2 cellular contexts compared by ENCODE assay signal in genomic region chr9:112925058-112925641, GRCh38.
A peak's percentile ranks its signal among the peaks of the same experiment; 100 is the strongest.
TF ChIP-seq lines count a peak whose summit lies in the region.

No MANE protein-coding gene starts in this region.

TF ChIP-seq in A549, 52 proteins besides CTCF, POLR2A, EP300 and RAD21:
- peak; percentile 56 for TF ChIP-seq SMC3 (IDR thresholded peaks at IDR 0.05)
- TF ChIP-seq MAFK (IDR thresholded peaks at IDR 0.05; ENCODE audit: partially characterized antibody), result no peak
- no peak for TF ChIP-seq RARB (CRISPR knock-in tag; IDR thresholded peaks at IDR 0.05)
- TF ChIP-seq ATOH8 (CRISPR knock-in tag; IDR thresholded peaks at IDR 0.05; ENCODE audit: low read depth), result no peak

TF ChIP-seq in HepG2, 621 proteins besides CTCF, POLR2A, EP300 and RAD21 (continues in another document):
- no peak for TF ChIP-seq GATAD1 (CRISPR knock-in tag; IDR thresholded peaks at IDR 0.05)
- no peak for TF ChIP-seq SOX13 (IDR thresholded peaks at IDR 0.05)
- TF ChIP-seq SOX13 (CRISPR knock-in tag; conservative IDR thresholded peaks at IDR 0.05 in 1 of 2, IDR thresholded peaks at IDR 0.05 in 1 of 2), result no peak
- TF ChIP-seq, protein P1, sequence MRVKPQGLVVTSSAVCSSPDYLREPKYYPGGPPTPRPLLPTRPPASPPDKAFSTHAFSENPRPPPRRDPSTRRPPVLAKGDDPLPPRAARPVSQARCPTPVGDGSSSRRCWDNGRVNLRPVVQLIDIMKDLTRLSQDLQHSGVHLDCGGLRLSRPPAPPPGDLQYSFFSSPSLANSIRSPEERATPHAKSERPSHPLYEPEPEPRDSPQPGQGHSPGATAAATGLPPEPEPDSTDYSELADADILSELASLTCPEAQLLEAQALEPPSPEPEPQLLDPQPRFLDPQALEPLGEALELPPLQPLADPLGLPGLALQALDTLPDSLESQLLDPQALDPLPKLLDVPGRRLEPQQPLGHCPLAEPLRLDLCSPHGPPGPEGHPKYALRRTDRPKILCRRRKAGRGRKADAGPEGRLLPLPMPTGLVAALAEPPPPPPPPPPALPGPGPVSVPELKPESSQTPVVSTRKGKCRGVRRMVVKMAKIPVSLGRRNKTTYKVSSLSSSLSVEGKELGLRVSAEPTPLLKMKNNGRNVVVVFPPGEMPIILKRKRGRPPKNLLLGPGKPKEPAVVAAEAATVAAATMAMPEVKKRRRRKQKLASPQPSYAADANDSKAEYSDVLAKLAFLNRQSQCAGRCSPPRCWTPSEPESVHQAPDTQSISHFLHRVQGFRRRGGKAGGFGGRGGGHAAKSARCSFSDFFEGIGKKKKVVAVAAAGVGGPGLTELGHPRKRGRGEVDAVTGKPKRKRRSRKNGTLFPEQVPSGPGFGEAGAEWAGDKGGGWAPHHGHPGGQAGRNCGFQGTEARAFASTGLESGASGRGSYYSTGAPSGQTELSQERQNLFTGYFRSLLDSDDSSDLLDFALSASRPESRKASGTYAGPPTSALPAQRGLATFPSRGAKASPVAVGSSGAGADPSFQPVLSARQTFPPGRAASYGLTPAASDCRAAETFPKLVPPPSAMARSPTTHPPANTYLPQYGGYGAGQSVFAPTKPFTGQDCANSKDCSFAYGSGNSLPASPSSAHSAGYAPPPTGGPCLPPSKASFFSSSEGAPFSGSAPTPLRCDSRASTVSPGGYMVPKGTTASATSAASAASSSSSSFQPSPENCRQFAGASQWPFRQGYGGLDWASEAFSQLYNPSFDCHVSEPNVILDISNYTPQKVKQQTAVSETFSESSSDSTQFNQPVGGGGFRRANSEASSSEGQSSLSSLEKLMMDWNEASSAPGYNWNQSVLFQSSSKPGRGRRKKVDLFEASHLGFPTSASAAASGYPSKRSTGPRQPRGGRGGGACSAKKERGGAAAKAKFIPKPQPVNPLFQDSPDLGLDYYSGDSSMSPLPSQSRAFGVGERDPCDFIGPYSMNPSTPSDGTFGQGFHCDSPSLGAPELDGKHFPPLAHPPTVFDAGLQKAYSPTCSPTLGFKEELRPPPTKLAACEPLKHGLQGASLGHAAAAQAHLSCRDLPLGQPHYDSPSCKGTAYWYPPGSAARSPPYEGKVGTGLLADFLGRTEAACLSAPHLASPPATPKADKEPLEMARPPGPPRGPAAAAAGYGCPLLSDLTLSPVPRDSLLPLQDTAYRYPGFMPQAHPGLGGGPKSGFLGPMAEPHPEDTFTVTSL (CRISPR knock-in tag; IDR thresholded peaks at IDR 0.05; ENCODE audit: borderline replicate concordance), result no peak
- TF ChIP-seq MIXL1 (CRISPR knock-in tag; IDR thresholded peaks at IDR 0.05), result peak; percentile 62; the same call in 1 of the 2 replicates
- TF ChIP-seq ZNF44 (CRISPR knock-in tag; IDR thresholded peaks at IDR 0.05), result no peak
- TF ChIP-seq THAP11 (CRISPR knock-in tag; IDR thresholded peaks at IDR 0.05), result peak; percentile 32; the same call in 1 of the 2 replicates
- TF ChIP-seq, protein P2, sequence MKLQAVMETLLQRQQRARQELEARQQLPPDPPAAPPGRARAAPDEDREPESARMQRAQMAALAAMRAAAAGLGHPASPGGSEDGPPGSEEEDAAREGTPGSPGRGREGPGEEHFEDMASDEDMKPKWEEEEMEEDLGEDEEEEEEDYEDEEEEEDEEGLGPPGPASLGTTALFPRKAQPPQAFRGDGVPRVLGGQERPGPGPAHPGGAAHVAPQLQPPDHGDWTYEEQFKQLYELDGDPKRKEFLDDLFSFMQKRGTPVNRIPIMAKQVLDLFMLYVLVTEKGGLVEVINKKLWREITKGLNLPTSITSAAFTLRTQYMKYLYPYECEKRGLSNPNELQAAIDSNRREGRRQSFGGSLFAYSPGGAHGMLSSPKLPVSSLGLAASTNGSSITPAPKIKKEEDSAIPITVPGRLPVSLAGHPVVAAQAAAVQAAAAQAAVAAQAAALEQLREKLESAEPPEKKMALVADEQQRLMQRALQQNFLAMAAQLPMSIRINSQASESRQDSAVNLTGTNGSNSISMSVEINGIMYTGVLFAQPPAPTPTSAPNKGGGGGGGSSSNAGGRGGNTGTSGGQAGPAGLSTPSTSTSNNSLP (IDR thresholded peaks at IDR 0.05; ENCODE audit: low read depth, low read length), result peak; percentile 66; the same call in 1 of the 2 replicates
- TF ChIP-seq SIX1 (CRISPR knock-in tag; IDR thresholded peaks at IDR 0.05; ENCODE audit: borderline replicate concordance), result no peak
- TF ChIP-seq STAG1 (CRISPR knock-in tag; IDR thresholded peaks at IDR 0.05), result peak; percentile 87
- TF ChIP-seq ZNF616 (CRISPR knock-in tag; IDR thresholded peaks at IDR 0.05; ENCODE audit: low read depth), result no peak
- TF ChIP-seq CEBPG (CRISPR knock-in tag; IDR thresholded peaks at IDR 0.05), result 0 out of 2 replicates have a peak, but pooled peaks have one; percentile 16
- TF ChIP-seq, protein P3, sequence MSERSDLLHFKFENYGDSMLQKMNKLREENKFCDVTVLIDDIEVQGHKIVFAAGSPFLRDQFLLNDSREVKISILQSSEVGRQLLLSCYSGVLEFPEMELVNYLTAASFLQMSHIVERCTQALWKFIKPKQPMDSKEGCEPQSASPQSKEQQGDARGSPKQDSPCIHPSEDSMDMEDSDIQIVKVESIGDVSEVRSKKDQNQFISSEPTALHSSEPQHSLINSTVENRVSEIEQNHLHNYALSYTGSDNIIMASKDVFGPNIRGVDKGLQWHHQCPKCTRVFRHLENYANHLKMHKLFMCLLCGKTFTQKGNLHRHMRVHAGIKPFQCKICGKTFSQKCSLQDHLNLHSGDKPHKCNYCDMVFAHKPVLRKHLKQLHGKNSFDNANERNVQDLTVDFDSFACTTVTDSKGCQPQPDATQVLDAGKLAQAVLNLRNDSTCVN (CRISPR knock-in tag; IDR thresholded peaks at IDR 0.05; ENCODE audit: borderline replicate concordance), result no peak
- no peak for TF ChIP-seq ZNF720 (CRISPR knock-in tag; IDR thresholded peaks at IDR 0.05)
- TF ChIP-seq ZNF788 (CRISPR knock-in tag; IDR thresholded peaks at IDR 0.05; ENCODE audit: borderline replicate concordance), result no peak
- TF ChIP-seq HNRNPLL (IDR thresholded peaks at IDR 0.05; ENCODE audit: low read depth, low read length, poor library complexity, severe bottlenecking), result no peak
- TF ChIP-seq IKZF1 (IDR thresholded peaks at IDR 0.05), result no peak
- no peak for TF ChIP-seq SOX6 (IDR thresholded peaks at IDR 0.05)
- TF ChIP-seq SOX6 (CRISPR knock-in tag; IDR thresholded peaks at IDR 0.05), result no peak
- no peak for TF ChIP-seq MIER3 (CRISPR knock-in tag; IDR thresholded peaks at IDR 0.05; ENCODE audit: borderline replicate concordance)
- TF ChIP-seq, protein P4, sequence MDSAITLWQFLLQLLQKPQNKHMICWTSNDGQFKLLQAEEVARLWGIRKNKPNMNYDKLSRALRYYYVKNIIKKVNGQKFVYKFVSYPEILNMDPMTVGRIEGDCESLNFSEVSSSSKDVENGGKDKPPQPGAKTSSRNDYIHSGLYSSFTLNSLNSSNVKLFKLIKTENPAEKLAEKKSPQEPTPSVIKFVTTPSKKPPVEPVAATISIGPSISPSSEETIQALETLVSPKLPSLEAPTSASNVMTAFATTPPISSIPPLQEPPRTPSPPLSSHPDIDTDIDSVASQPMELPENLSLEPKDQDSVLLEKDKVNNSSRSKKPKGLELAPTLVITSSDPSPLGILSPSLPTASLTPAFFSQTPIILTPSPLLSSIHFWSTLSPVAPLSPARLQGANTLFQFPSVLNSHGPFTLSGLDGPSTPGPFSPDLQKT (CRISPR knock-in tag; IDR thresholded peaks at IDR 0.05; ENCODE audit: borderline replicate concordance), result no peak
- no peak for TF ChIP-seq ZNF562 (CRISPR knock-in tag; IDR thresholded peaks at IDR 0.05; ENCODE audit: borderline replicate concordance)
- no peak for TF ChIP-seq ZFP41 (CRISPR knock-in tag; IDR thresholded peaks at IDR 0.05; ENCODE audit: borderline replicate concordance)
- no peak for TF ChIP-seq PRDM10 (CRISPR knock-in tag; IDR thresholded peaks at IDR 0.05; ENCODE audit: low read depth)
- peak; percentile 80 for TF ChIP-seq SMC3 (IDR thresholded peaks at IDR 0.05; ENCODE audit: low read length)
- TF ChIP-seq, protein P5, sequence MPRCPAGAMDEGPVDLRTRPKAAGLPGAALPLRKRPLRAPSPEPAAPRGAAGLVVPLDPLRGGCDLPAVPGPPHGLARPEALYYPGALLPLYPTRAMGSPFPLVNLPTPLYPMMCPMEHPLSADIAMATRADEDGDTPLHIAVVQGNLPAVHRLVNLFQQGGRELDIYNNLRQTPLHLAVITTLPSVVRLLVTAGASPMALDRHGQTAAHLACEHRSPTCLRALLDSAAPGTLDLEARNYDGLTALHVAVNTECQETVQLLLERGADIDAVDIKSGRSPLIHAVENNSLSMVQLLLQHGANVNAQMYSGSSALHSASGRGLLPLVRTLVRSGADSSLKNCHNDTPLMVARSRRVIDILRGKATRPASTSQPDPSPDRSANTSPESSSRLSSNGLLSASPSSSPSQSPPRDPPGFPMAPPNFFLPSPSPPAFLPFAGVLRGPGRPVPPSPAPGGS (CRISPR knock-in tag; IDR thresholded peaks at IDR 0.05), result no peak
- TF ChIP-seq, protein P6, sequence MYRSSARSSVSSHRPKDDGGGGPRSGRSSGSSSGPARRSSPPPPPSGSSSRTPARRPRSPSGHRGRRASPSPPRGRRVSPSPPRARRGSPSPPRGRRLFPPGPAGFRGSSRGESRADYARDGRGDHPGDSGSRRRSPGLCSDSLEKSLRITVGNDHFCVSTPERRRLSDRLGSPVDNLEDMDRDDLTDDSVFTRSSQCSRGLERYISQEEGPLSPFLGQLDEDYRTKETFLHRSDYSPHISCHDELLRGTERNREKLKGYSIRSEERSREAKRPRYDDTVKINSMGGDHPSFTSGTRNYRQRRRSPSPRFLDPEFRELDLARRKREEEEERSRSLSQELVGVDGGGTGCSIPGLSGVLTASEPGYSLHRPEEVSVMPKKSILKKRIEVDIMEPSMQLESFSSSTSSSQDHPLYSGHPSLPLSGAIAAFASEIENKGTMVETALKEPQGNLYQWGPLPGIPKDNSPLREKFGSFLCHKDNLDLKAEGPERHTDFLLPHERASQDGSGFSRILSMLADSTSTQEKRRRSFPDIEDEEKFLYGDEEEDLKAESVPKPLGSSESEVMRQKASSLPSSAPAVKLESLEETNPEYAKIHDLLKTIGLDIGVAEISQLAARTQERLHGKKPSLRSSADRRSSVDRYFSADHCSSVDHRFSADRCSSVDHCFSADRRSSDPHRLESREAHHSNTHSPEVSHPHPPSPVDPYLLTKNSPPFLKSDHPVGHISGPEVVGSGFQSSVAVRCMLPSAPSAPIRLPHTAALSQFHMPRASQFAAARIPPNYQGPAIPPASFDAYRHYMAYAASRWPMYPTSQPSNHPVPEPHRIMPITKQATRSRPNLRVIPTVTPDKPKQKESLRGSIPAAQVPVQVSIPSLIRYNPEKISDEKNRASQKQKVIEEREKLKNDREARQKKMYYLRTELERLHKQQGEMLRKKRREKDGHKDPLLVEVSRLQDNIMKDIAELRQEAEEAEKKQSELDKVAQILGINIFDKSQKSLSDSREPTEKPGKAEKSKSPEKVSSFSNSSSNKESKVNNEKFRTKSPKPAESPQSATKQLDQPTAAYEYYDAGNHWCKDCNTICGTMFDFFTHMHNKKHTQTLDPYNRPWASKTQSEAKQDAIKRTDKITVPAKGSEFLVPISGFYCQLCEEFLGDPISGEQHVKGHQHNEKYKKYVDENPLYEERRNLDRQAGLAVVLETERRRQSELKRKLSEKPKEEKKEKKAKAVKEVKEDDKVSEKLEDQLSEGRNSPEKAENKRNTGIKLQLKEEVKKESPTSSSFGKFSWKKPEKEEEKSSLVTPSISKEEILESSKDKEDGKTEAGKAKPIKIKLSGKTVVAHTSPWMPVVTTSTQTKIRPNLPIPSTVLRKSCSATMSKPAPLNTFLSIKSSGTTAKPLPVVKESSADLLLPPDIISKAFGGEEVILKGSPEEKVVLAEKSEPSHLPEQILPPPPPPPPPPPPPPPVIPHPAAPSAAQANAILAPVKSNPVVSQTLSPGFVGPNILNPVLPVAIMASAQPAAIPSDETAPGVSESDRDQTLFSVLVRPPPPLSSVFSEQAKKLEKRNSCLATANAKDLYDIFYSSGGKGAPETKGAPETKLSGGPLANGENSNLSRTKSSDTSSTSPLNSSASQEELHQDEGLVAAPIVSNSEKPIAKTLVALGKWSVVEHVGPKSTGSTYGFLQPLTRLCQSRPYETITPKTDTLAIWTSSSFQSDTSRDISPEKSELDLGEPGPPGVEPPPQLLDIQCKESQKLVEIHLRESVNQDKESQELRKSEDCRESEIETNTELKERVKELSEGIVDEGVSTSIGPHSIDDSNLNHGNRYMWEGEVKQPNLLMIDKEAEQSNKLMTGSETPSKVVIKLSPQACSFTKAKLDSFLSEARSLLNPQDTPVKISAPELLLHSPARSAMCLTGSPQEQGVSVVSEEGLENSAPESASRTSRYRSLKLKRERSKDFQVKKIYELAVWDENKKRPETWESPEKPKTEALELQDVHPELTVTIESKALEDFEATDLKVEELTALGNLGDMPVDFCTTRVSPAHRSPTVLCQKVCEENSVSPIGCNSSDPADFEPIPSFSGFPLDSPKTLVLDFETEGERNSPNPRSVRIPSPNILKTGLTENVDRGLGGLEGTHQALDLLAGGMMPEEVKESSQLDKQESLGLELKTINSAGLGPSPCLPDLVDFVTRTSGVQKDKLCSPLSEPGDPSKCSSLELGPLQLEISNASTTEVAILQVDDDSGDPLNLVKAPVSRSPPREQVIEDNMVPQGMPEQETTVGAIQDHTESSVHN (CRISPR knock-in tag; IDR thresholded peaks at IDR 0.05), result no peak
- TF ChIP-seq NR2F2 (IDR thresholded peaks at IDR 0.05; ENCODE audit: borderline replicate concordance, low read depth), result no peak
